In genomic region chr18:22933958-22934423, GRCh38 we compare ENCODE assay signal across 8 cellular contexts. TPM values are rescaled to one million over a fixed set of nuclear protein-coding genes. Genes with fewer than 3 reads are reported as not detected.
DNase-seq lines count a peak whose midpoint lies in the region; ATAC-seq and TF ChIP-seq lines count a peak whose summit lies in the region.

No MANE protein-coding gene starts in this region.

- H3K9me2 ChIP-seq in DOHH2 (replicated peaks; ENCODE audit: control insufficient read depth, low read length): no peaks in the 10 kb centered on the region

- peak overlapping the region; percentile 100 for H2AFZ ChIP-seq in osteoblast (ENCODE audit: low read length)

- peak overlapping the region; percentile 76 for H3K4me3 ChIP-seq in DOHH2 (ENCODE audit: low read length)
- peak overlapping the region; percentile 56 for H3K4me3 ChIP-seq in ectodermal cell (ENCODE audit: insufficient read depth, low read depth, low read length)
- peak overlapping the region; percentile 96 for H3K4me3 ChIP-seq in osteoblast (ENCODE audit: insufficient read depth, low read length)

- H3K4me1 ChIP-seq in DOHH2 (ENCODE audit: control insufficient read depth, low read length) (peaks cover 30% of the 10 kb centered on the region), ectodermal cell (ENCODE audit: control insufficient read depth, insufficient read depth, low read length) (no peaks in the 10 kb centered on the region), osteoblast (ENCODE audit: insufficient read depth, low read length) (peaks cover 12% of the 10 kb centered on the region)

- H3K27me3 ChIP-seq in DOHH2 (ENCODE audit: control insufficient read depth, low read length) (no peaks in the 10 kb centered on the region), ectodermal cell (ENCODE audit: control insufficient read depth, insufficient read depth, low read length, poor library complexity, severe bottlenecking) (no peaks in the 10 kb centered on the region), osteoblast (ENCODE audit: insufficient read depth, low read length) (no peaks in the 10 kb centered on the region)

- H3K9me3 ChIP-seq in DOHH2 (ENCODE audit: control insufficient read depth, insufficient read depth, low read length) (no peaks in the 10 kb centered on the region), ectodermal cell (ENCODE audit: control insufficient read depth, low read length) (no peaks in the 10 kb centered on the region), osteoblast (ENCODE audit: low read depth, low read length) (no peaks in the 10 kb centered on the region)

- peak; percentile 16 for ATAC-seq in GM21619 (IDR thresholded peaks at IDR 0.05; ENCODE audit: unreplicated experiment)

- H3K4me2 ChIP-seq in DOHH2 (ENCODE audit: low read length): peak overlapping the region; percentile 84
- H3K4me2 ChIP-seq in osteoblast (ENCODE audit: insufficient read depth, low read length): peak overlapping the region; percentile 99

- H3K79me2 ChIP-seq in DOHH2 (ENCODE audit: control insufficient read depth, low read length) (peaks cover 69% of the 10 kb centered on the region), osteoblast (ENCODE audit: insufficient read depth, low read length) (peaks cover 18% of the 10 kb centered on the region)

- DNase-seq in NCI-H2227 (lab: John Stamatoyannopoulos, UW; ENCODE audit: unreplicated experiment): peak; percentile 73
- DNase-seq in osteoblast (ENCODE audit: insufficient read length, low spot score, missing footprints): peak; percentile 59
- no peak for DNase-seq in NCI-H2196 treated with DMSO at 0.1 percent for 48 hours (lab: John Stamatoyannopoulos, UW; ENCODE audit: unreplicated experiment)
- no peak for DNase-seq in midbrain (lab: John Stamatoyannopoulos, UW)
- no peak for DNase-seq in glomerular visceral epithelial cell (ENCODE audit: extremely low spot score)

- H3K27ac ChIP-seq in DOHH2 (ENCODE audit: low read depth, low read length) (peak overlapping the region; percentile 79), ectodermal cell (ENCODE audit: insufficient read depth, low read depth, low read length, poor library complexity, severe bottlenecking) (peak overlapping the region; percentile 91), osteoblast (ENCODE audit: low read depth, low read length) (peak overlapping the region; percentile 97)

- TF ChIP-seq CTCF in DOHH2 (IDR thresholded peaks at IDR 0.05; ENCODE audit: low read depth, low read length, poor library complexity, severe bottlenecking) (no peak), osteoblast (IDR thresholded peaks at IDR 0.05; ENCODE audit: extremely low read depth, low read depth, low read length) (no peak)

- H4K20me1 ChIP-seq in DOHH2 (ENCODE audit: control insufficient read depth, insufficient read depth, low read depth, low read length) (peaks cover 3% of the 10 kb centered on the region; the same call in 1 of the 2 replicates), osteoblast (ENCODE audit: insufficient read depth, low read length) (no peaks in the 10 kb centered on the region)

- WGBS in ectodermal cell, 2 experiments: 7 to 12% methylated on average over 14 of the region's 17 CpGs

- H3K36me3 ChIP-seq in DOHH2 (ENCODE audit: control insufficient read depth, low read length): peaks cover 46% of the 10 kb centered on the region
- peaks cover 9% of the 10 kb centered on the region for H3K36me3 ChIP-seq in ectodermal cell (ENCODE audit: control insufficient read depth, insufficient read depth, low read length)
- no peaks in the 10 kb centered on the region for H3K36me3 ChIP-seq in osteoblast (ENCODE audit: insufficient read depth, low read length)

- 0 out of 2 replicates have a peak, but pooled peaks cover 3% of the 10 kb centered on the region for H3F3A ChIP-seq in DOHH2 (ENCODE audit: control insufficient read depth, insufficient read depth)

RNA-seq across cellular contexts. Expression of gene RBBP8, which starts 0.9 kb away (rescaled TPM):
- polyA plus RNA-seq in ectodermal cell (2013, experiment 1 of 4): 60.9 TPM
- polyA plus RNA-seq in ectodermal cell (2013, experiment 2 of 4): 60.5 TPM
- polyA plus RNA-seq in ectodermal cell (2013, experiment 3 of 4): 54.6 TPM
- 63.1 TPM for polyA plus RNA-seq in ectodermal cell (2013, experiment 4 of 4)
- 40.2 and 48.9 TPM in 2 replicates for total RNA-seq in osteoblast

Comparison
In these comparisons a context has a peak if more than half of its experiments do, and no peak if none do; other contexts are left out.
1. DNase-seq: peak in NCI-H2227 (single experiment) and osteoblast (single experiment); none in NCI-H2196 treated with DMSO at 0.1 percent for 48 hours (single experiment), midbrain (single experiment) and glomerular visceral epithelial cell (single experiment).
2. Peak in every context shown above with its lines, with median percentiles within 50 percentile points of each other: H3K27ac ChIP-seq and H3K4me3 ChIP-seq.